In the genomic region with DNA sequence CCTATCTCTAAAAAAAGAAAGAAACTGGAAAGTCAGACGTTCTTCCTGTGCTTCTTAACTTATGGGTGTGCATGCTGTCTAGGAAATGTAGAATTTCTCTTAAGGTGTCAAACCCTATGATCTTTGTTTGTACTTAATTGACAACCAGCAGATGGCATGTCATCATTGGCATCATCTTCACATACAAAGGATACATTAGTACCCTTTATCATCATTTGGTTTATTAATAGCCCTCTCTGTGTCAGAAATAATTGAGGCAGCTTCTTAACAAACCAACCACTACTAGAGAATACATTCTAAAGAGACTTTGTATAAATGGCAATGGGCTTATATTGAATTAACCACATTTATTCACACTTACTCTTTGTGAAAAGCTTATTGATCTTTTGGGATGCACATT, we compare ENCODE assay signal across 27 cellular contexts.
"Had no signal": no experiment of that assay in that cellular context is flagged by ENCODE, and none has a peak within 500 bp of the region (broad histone marks: within the 10 kb centered on the region; RNA-seq: fewer than 3 reads in every experiment).

No MANE protein-coding gene starts in this region.

- ATAC-seq: stimulated activated memory B cell treated with anti-CD40 and anti-IgM and Interleukin-4, amounts not matched to agents 10 μg/mL and 1 μg/mL and 100 μg/mL, for 72 hours; stimulated activated naive B cell treated with anti-CD40 and anti-IgM and Interleukin-4, amounts not matched to agents 10 μg/mL and 1 μg/mL and 100 μg/mL, for 72 hours; stimulated activated naive CD8-positive, alpha-beta T cell treated with anti-CD3 and anti-CD28 coated beads, Interleukin-15, amount 100 ng/mL, for 72 hours; upper lobe of right lung had no signal

- DNase-seq: stimulated activated CD4-positive, alpha-beta T cell treated with anti-CD3 and anti-CD28 coated beads, Interleukin-2, amount 100 ng/mL, for 48 hours; stimulated activated CD4-positive, alpha-beta T cell treated with anti-CD3 and anti-CD28 coated beads, Interleukin-4, amount 100 ng/mL, for 1 hour; stimulated activated CD4-positive, alpha-beta T cell treated with anti-CD3 and anti-CD28 coated beads, Interleukin-4, amount 100 ng/mL, for 24 hours; stimulated activated CD4-positive, alpha-beta T cell treated with anti-CD3 and anti-CD28 coated beads, Interleukin-4, amount 100 ng/mL, for 4 hours; stimulated activated CD8-positive, alpha-beta memory T cell treated with anti-CD3 and anti-CD28 coated beads, Interleukin-4, amount 100 ng/mL, for 48 hours; stimulated activated naive B cell treated with anti-CD40 and anti-IgM and Interleukin-4, amounts not matched to agents 10 μg/mL and 1 μg/mL and 100 μg/mL, for 72 hours; stimulated activated naive CD4-positive, alpha-beta T cell; stimulated activated naive CD4-positive, alpha-beta T cell treated with Interleukin-2 at 50 U/mL for 16 hours; stimulated activated naive CD8-positive, alpha-beta T cell treated with anti-CD3 and anti-CD28 coated beads, Interleukin-15, amount 100 ng/mL, for 72 hours; stimulated activated naive CD8-positive, alpha-beta T cell treated with anti-CD3 and anti-CD28 coated beads, Interleukin-15, Interleukin-2, amounts not matched to agents 100 U/mL and 50 U/mL, for 24 hours; stomach; substantia nigra; testis; thyroid gland; tibial artery; transverse colon; trophoblast cell; upper lobe of left lung; upper lobe of right lung; uterus had no signal

- H3K4me1 Mint-ChIP-seq: stimulated activated memory B cell treated with anti-CD40 and anti-IgM and Interleukin-4, amounts not matched to agents 10 μg/mL and 1 μg/mL and 100 μg/mL, for 72 hours; stimulated activated naive CD8-positive, alpha-beta T cell treated with anti-CD3 and anti-CD28 coated beads, Interleukin-15, amount 100 ng/mL, for 72 hours had no signal

- H3K4me1 ChIP-seq: suprapubic skin, thyroid gland, tibial artery, tibial nerve, transverse colon, upper lobe of left lung, upper lobe of right lung, uterus, vagina had no signal

- H3K4me3 Mint-ChIP-seq: stimulated activated memory B cell treated with anti-CD40 and anti-IgM and Interleukin-4, amounts not matched to agents 10 μg/mL and 1 μg/mL and 100 μg/mL, for 72 hours; stimulated activated naive B cell treated with anti-CD40 and anti-IgM and Interleukin-4, amounts not matched to agents 10 μg/mL and 1 μg/mL and 100 μg/mL, for 72 hours; stimulated activated naive CD8-positive, alpha-beta T cell treated with anti-CD3 and anti-CD28 coated beads, Interleukin-15, amount 100 ng/mL, for 72 hours; stimulated activated naive CD8-positive, alpha-beta T cell treated with anti-CD3 and anti-CD28 coated beads, Interleukin-15, Interleukin-2, amounts not matched to agents 100 ng/mL and 50 ng/mL, for 24 hours; type B pancreatic cell had no signal

- H3K27ac Mint-ChIP-seq: stimulated activated memory B cell treated with anti-CD40 and anti-IgM and Interleukin-4, amounts not matched to agents 10 μg/mL and 1 μg/mL and 100 μg/mL, for 72 hours; stimulated activated naive CD8-positive, alpha-beta T cell treated with anti-CD3 and anti-CD28 coated beads, Interleukin-15, amount 100 ng/mL, for 72 hours; stimulated activated naive CD8-positive, alpha-beta T cell treated with anti-CD3 and anti-CD28 coated beads, Interleukin-15, Interleukin-2, amounts not matched to agents 100 ng/mL and 50 ng/mL, for 24 hours; type B pancreatic cell had no signal

- H3K27me3 ChIP-seq: stomach, suprapubic skin, testis, thyroid gland, tibial artery, tibial nerve, transverse colon, upper lobe of left lung, upper lobe of right lung, uterus, vagina had no signal

- H3K36me3 ChIP-seq: uterus, vagina had no signal

- H3K4me3 ChIP-seq: stomach, suprapubic skin, testis, thoracic aorta, thyroid gland, tibial artery, tibial nerve, transverse colon, upper lobe of left lung, upper lobe of right lung, uterus, vagina had no signal

- H3K27ac ChIP-seq: stomach, suprapubic skin, testis, thoracic aorta, thyroid gland, tibial artery, tibial nerve, transverse colon, upper lobe of left lung, upper lobe of right lung, uterus, vagina had no signal

- H3K9me3 Mint-ChIP-seq: stimulated activated memory B cell treated with anti-CD40 and anti-IgM and Interleukin-4, amounts not matched to agents 10 μg/mL and 1 μg/mL and 100 μg/mL, for 72 hours; stimulated activated naive B cell treated with anti-CD40 and anti-IgM and Interleukin-4, amounts not matched to agents 10 μg/mL and 1 μg/mL and 100 μg/mL, for 72 hours; stimulated activated naive CD8-positive, alpha-beta T cell treated with anti-CD3 and anti-CD28 coated beads, Interleukin-15, amount 100 ng/mL, for 72 hours; stimulated activated naive CD8-positive, alpha-beta T cell treated with anti-CD3 and anti-CD28 coated beads, Interleukin-15, Interleukin-2, amounts not matched to agents 100 ng/mL and 50 ng/mL, for 24 hours; type B pancreatic cell had no signal

- H3K9me3 ChIP-seq: stomach, suprapubic skin, testis, thoracic aorta, thyroid gland, tibial artery, tibial nerve, transverse colon, upper lobe of left lung, upper lobe of right lung, uterus, vagina had no signal
